Comparison of ENCODE assay signal across 16 cellular contexts in genomic region chr14:56131004-56131864, GRCh38. TPM values are rescaled to one million over a fixed set of nuclear protein-coding genes. Genes with fewer than 3 reads are reported as not detected.
DNase-seq lines count a peak whose midpoint lies in the region; ATAC-seq and TF ChIP-seq lines count a peak whose summit lies in the region.
"Had no signal": no experiment of that assay in that cellular context is flagged by ENCODE, and none has a peak within 500 bp of the region (broad histone marks: within the 10 kb centered on the region; RNA-seq: fewer than 3 reads in every experiment).

No MANE protein-coding gene starts in this region.

- no peaks in the 10 kb centered on the region for H3K36me3 Mint-ChIP-seq in neural progenitor cell
- H3K36me3 Mint-ChIP-seq in CD8-positive, alpha-beta memory T cell, result peaks cover 0 to 1% (median 0%) of the 10 kb centered on the region in 3 donors
- H3K36me3 Mint-ChIP-seq: activated naive CD4-positive, alpha-beta T cell treated with anti-CD3 and anti-CD28 coated beads, Interleukin-2, amount 10 ng/mL, durations not matched to agents 7 days and 5 days had no signal

- H3K79me2 ChIP-seq in Loucy (ENCODE audit: insufficient read depth, low read length) (peaks cover 100% of the 10 kb centered on the region), neural progenitor cell (ENCODE audit: low read depth) (peaks cover 93% of the 10 kb centered on the region)

- no peaks in the 10 kb centered on the region for H3K9me2 ChIP-seq in Loucy (replicated peaks; ENCODE audit: low read depth, low read length)

- peaks cover 7% of the 10 kb centered on the region; the same call in 1 of the 2 replicates for H3K36me3 ChIP-seq in Loucy (ENCODE audit: insufficient read depth, low read length)
- no peaks in the 10 kb centered on the region for H3K36me3 ChIP-seq in SK-N-MC (ENCODE audit: insufficient read depth, low read length)
- no peaks in the 10 kb centered on the region for H3K36me3 ChIP-seq in neural progenitor cell
- H3K36me3 ChIP-seq in CD8-positive, alpha-beta memory T cell (ENCODE audit: insufficient read depth, low read length), result no peaks in the 10 kb centered on the region
- H3K36me3 ChIP-seq: vagina had no signal

- H4K20me1 ChIP-seq in Loucy (ENCODE audit: insufficient read depth, low read length, poor library complexity, severe bottlenecking) (peaks cover 100% of the 10 kb centered on the region), neural progenitor cell (ENCODE audit: low read depth) (peaks cover 100% of the 10 kb centered on the region)

- CTCF ChIA-PET in CD8-positive, alpha-beta memory T cell (lab: Charles Lee), result no interaction called here

- peak overlapping the region; percentile 42 for H3K27ac ChIP-seq in SK-N-MC
- H3K27ac ChIP-seq in neural progenitor cell, result no peak overlapping the region
- no peak overlapping the region for H3K27ac ChIP-seq in CD8-positive, alpha-beta memory T cell (ENCODE audit: low read depth, low read length)
- H3K27ac ChIP-seq: vagina had no signal

- H3K9me3 Mint-ChIP-seq in neural progenitor cell, result no peaks in the 10 kb centered on the region
- H3K9me3 Mint-ChIP-seq in CD8-positive, alpha-beta memory T cell, result no peaks in the 10 kb centered on the region
- H3K9me3 Mint-ChIP-seq: activated naive CD4-positive, alpha-beta T cell treated with anti-CD3 and anti-CD28 coated beads, Interleukin-2, amount 10 ng/mL, durations not matched to agents 7 days and 5 days had no signal

- H3K27me3 ChIP-seq in Loucy (ENCODE audit: insufficient read depth, low read length, poor library complexity, severe bottlenecking) (no peaks in the 10 kb centered on the region), neural progenitor cell (no peaks in the 10 kb centered on the region)
- H3K27me3 ChIP-seq in CD8-positive, alpha-beta memory T cell (ENCODE audit: insufficient read depth, low read length, poor library complexity, severe bottlenecking), result peaks cover 5% of the 10 kb centered on the region
- H3K27me3 ChIP-seq: vagina had no signal

- H3K4me2 ChIP-seq in Loucy (ENCODE audit: low read depth, low read length, poor library complexity, severe bottlenecking), result peak overlapping the region; percentile 57
- H3K4me2 ChIP-seq in neural progenitor cell, result peak overlapping the region; percentile 66

- no peaks in the 10 kb centered on the region for H3K27me3 Mint-ChIP-seq in neural progenitor cell (ENCODE audit: insufficient read depth, low read depth)
- H3K27me3 Mint-ChIP-seq in CD8-positive, alpha-beta memory T cell, result peaks cover 0 to 40% of the 10 kb centered on the region in 2 donors

- ATAC-seq in activated CD4-positive, CD25-positive, alpha-beta regulatory T cell treated with anti-CD3 and anti-CD28 coated beads, Interleukin-2, amount 50 U/mL, for 24 hours, result peak; percentile 59 to 69
- ATAC-seq in HG03095 (IDR thresholded peaks at IDR 0.05; ENCODE audit: unreplicated experiment), result no peak
- ATAC-seq: esophagus mucosa had no signal

- no peak for DNase-seq in activated CD4-positive, CD25-positive, alpha-beta regulatory T cell treated with anti-CD3 and anti-CD28 coated beads, Interleukin-2, amount 50 U/mL, for 72 hours
- DNase-seq in SK-N-MC (ENCODE audit: low read depth, low spot score) (no peak), neural progenitor cell (ENCODE audit: low spot score) (no peak), NCI-H2081 treated with DMSO at 0.1 percent for 48 hours (lab: John Stamatoyannopoulos, UW) (no peak)
- no peak for DNase-seq in CD8-positive, alpha-beta memory T cell
- DNase-seq: activated CD4-positive, CD25-positive, alpha-beta regulatory T cell; activated naive CD4-positive, alpha-beta T cell treated with anti-CD3 and anti-CD28 coated beads, Interleukin-2, amount 10 ng/mL, durations not matched to agents 7 days and 5 days; EL; hippocampal formation; nucleus accumbens had no signal

- H3K4me3 ChIP-seq in Loucy (ENCODE audit: low read length, poor library complexity, severe bottlenecking) (peak overlapping the region; percentile 12), SK-N-MC (no peak overlapping the region), neural progenitor cell (no peak overlapping the region)
- no peak overlapping the region for H3K4me3 ChIP-seq in CD8-positive, alpha-beta memory T cell (ENCODE audit: low read length)
- H3K4me3 ChIP-seq: lung, vagina had no signal

- H3K4me1 Mint-ChIP-seq in neural progenitor cell, result peaks cover 77% of the 10 kb centered on the region
- peaks cover 9 to 35% (median 33%) of the 10 kb centered on the region in 3 donors for H3K4me1 Mint-ChIP-seq in CD8-positive, alpha-beta memory T cell

- H3K9ac ChIP-seq in Loucy (ENCODE audit: low read depth, low read length, poor library complexity, severe bottlenecking) (no peak overlapping the region), SK-N-MC (ENCODE audit: insufficient read length) (no peak overlapping the region), neural progenitor cell (no peak overlapping the region)

- H3K27ac Mint-ChIP-seq in neural progenitor cell, result no peak overlapping the region
- no peak overlapping the region for H3K27ac Mint-ChIP-seq in CD8-positive, alpha-beta memory T cell
- H3K27ac Mint-ChIP-seq: activated naive CD4-positive, alpha-beta T cell treated with anti-CD3 and anti-CD28 coated beads, Interleukin-2, amount 10 ng/mL, durations not matched to agents 7 days and 5 days had no signal

- POLR2A ChIA-PET in CD8-positive, alpha-beta memory T cell (lab: Charles Lee), result interaction anchor here (0.9 kb wide), 1 partner anchor 13 kb away, joined by 3 read pairs; the partner anchor contains the start of gene PELI2

- no peak overlapping the region for H2AFZ ChIP-seq in Loucy (ENCODE audit: low read length)
- H2AFZ ChIP-seq in neural progenitor cell (replicated peaks), result no peak overlapping the region

- H3K4me1 ChIP-seq in Loucy (ENCODE audit: insufficient read depth, low read length, poor library complexity, severe bottlenecking), result peaks cover 97% of the 10 kb centered on the region
- H3K4me1 ChIP-seq in neural progenitor cell, result peaks cover 89% of the 10 kb centered on the region
- no peaks in the 10 kb centered on the region for H3K4me1 ChIP-seq in CD8-positive, alpha-beta memory T cell (ENCODE audit: insufficient read depth, low read length)

- no peak for TF ChIP-seq CTCF in Loucy (conservative IDR thresholded peaks at IDR 0.05; ENCODE audit: low read length)
- no peak for TF ChIP-seq CTCF in neural progenitor cell (IDR thresholded peaks at IDR 0.05)

- H3K9me3 ChIP-seq in Loucy (ENCODE audit: insufficient read depth, low read depth, low read length), result no peaks in the 10 kb centered on the region
- H3K9me3 ChIP-seq in SK-N-MC (ENCODE audit: low read depth, low read length), result no peaks in the 10 kb centered on the region
- no peaks in the 10 kb centered on the region for H3K9me3 ChIP-seq in neural progenitor cell (ENCODE audit: low read depth)
- no peaks in the 10 kb centered on the region for H3K9me3 ChIP-seq in CD8-positive, alpha-beta memory T cell (ENCODE audit: low read length)
- H3K9me3 ChIP-seq: vagina had no signal

- H3F3A ChIP-seq in Loucy (ENCODE audit: low read depth), result no peaks in the 10 kb centered on the region
- H3F3A ChIP-seq in neural progenitor cell (ENCODE audit: low read depth), result peaks cover 55% of the 10 kb centered on the region

- H3K4me3 Mint-ChIP-seq in neural progenitor cell, result no peak overlapping the region
- peak overlapping the region in 1 of 7 donors; percentile 41 for H3K4me3 Mint-ChIP-seq in CD8-positive, alpha-beta memory T cell
- H3K4me3 Mint-ChIP-seq: activated naive CD4-positive, alpha-beta T cell treated with anti-CD3 and anti-CD28 coated beads, Interleukin-2, amount 10 ng/mL, durations not matched to agents 7 days and 5 days had no signal

RNA-seq across cellular contexts. Expression of gene PELI2, which starts 13.0 kb away (rescaled TPM):
- 23.4 and 27.2 TPM in 2 replicates for total RNA-seq in neural progenitor cell (ENCODE audit: low replicate concordance)
- total RNA-seq in CD8-positive, alpha-beta memory T cell, result 1 to 10 TPM; 2.7 to 3.3 TPM
- 1.0 TPM for polyA plus RNA-seq in CD8-positive, alpha-beta memory T cell
